Comparison of ENCODE assay signal across 24 cellular contexts in genomic region chr16:67869653-67870052, GRCh38. TPM values are rescaled to one million over a fixed set of nuclear protein-coding genes. Genes with fewer than 3 reads are reported as not detected.
"Had no signal": no experiment of that assay in that cellular context is flagged by ENCODE, and none has a peak within 500 bp of the region (broad histone marks: within the 10 kb centered on the region; RNA-seq: fewer than 3 reads in every experiment).

No MANE protein-coding gene starts in this region.

- H2AFZ ChIP-seq: hepatocyte had no signal

- H3K27me3 ChIP-seq: hepatocyte, neutrophil, pancreas, right atrium auricular region, upper lobe of left lung had no signal

- H3K4me2 ChIP-seq: hepatocyte had no signal

- DNase-seq: activated CD4-positive, CD25-positive, alpha-beta regulatory T cell treated with anti-CD3 and anti-CD28 coated beads, Interleukin-2, amount 50 U/mL, for 72 hours; activated gamma-delta T cell treated with Interleukin-2 at 50 U/mL for 16 hours; activated naive CD8-positive, alpha-beta T cell treated with anti-CD3 and anti-CD28 coated beads, Interleukin-2, amount 10 ng/mL, durations not matched to agents 7 days and 5 days; amniotic stem cell; dermis blood vessel endothelial cell; effector CD8-positive, alpha-beta T cell; foreskin melanocyte; glutamatergic neuron; immature natural killer cell; kidney glomerular epithelial cell; left ventricle myocardium inferior; pancreas; psoas muscle; stimulated activated CD4-positive, alpha-beta T cell treated with anti-CD3 and anti-CD28 coated beads, Interleukin-4, amount 100 ng/mL, for 24 hours; stimulated activated naive CD4-positive, alpha-beta T cell treated with Interleukin-2 at 50 U/mL for 16 hours; upper lobe of left lung; WERI-Rb-1 had no signal

- H3K9me3 Mint-ChIP-seq: activated naive CD8-positive, alpha-beta T cell treated with anti-CD3 and anti-CD28 coated beads, Interleukin-2, amount 10 ng/mL, durations not matched to agents 7 days and 5 days; immature natural killer cell; nephron had no signal

- H3K36me3 Mint-ChIP-seq: immature natural killer cell had no signal

- H3K9me3 ChIP-seq: left ventricle myocardium inferior, neutrophil, pancreas, psoas muscle, right atrium auricular region, upper lobe of left lung had no signal

- H3K27me3 Mint-ChIP-seq: activated naive CD8-positive, alpha-beta T cell treated with anti-CD3 and anti-CD28 coated beads, Interleukin-2, amount 10 ng/mL, durations not matched to agents 7 days and 5 days had no signal

- H3K27ac Mint-ChIP-seq: activated naive CD8-positive, alpha-beta T cell treated with anti-CD3 and anti-CD28 coated beads, Interleukin-2, amount 10 ng/mL, durations not matched to agents 7 days and 5 days had no signal

- ATAC-seq: esophagus mucosa, psoas muscle, SK-N-SH treated with all-trans-retinoic acid at 6 μM for 48 hours had no signal

- H3K4me3 ChIP-seq: hepatocyte, left ventricle myocardium inferior, pancreas, psoas muscle, right atrium auricular region, upper lobe of left lung had no signal

- H3K27ac ChIP-seq: hepatocyte, left ventricle myocardium inferior, neutrophil, right atrium auricular region, upper lobe of left lung, WERI-Rb-1 had no signal

- H3K4me3 Mint-ChIP-seq: activated naive CD8-positive, alpha-beta T cell treated with anti-CD3 and anti-CD28 coated beads, Interleukin-2, amount 10 ng/mL, durations not matched to agents 7 days and 5 days; immature natural killer cell had no signal

RNA-seq across cellular contexts. Expression of gene NRN1L, which starts 15.0 kb away (rescaled TPM):
- total RNA-seq: esophagus mucosa, mononuclear cell, right atrium auricular region had no signal
- polyA plus RNA-seq: hepatocyte had no signal
